In genomic region chr13:52414963-52415362, GRCh38 we compare ENCODE assay signal across 15 cellular contexts. TPM values are rescaled to one million over a fixed set of nuclear protein-coding genes. Genes with fewer than 3 reads are reported as not detected.
DNase-seq lines count a peak whose midpoint lies in the region; ATAC-seq and TF ChIP-seq lines count a peak whose summit lies in the region.
"Had no signal": no experiment of that assay in that cellular context is flagged by ENCODE, and none has a peak within 500 bp of the region (broad histone marks: within the 10 kb centered on the region; RNA-seq: fewer than 3 reads in every experiment).

No MANE protein-coding gene starts in this region.

- no peaks in the 10 kb centered on the region for H3K27me3 ChIP-seq in tibial artery
- H3K27me3 ChIP-seq in lower lobe of right lung (ENCODE audit: low read depth) = no peaks in the 10 kb centered on the region

- POLR2A ChIA-PET in AG04449 (lab: Yijun Ruan, JAX) = no interaction called here
- POLR2A ChIA-PET in activated CD4-positive, alpha-beta memory T cell treated with anti-CD3 and anti-CD28 coated beads, Interleukin-2, amount 10 ng/mL, durations not matched to agents 7 days and 5 days (lab: Charles Lee) = no interaction called here

- intact Hi-C loops in tibial artery (cut with DNase I; ENCODE audit: low total_unique reads) = no loop called here
- intact Hi-C loops in lower lobe of right lung (cut with DNase I) = no loop called here

- TF ChIP-seq CTCF in AG04449 (IDR thresholded peaks at IDR 0.05; ENCODE audit: insufficient read depth, low read length, missing control alignments) = no peak
- no peak for TF ChIP-seq CTCF in choroid plexus epithelial cell (conservative IDR thresholded peaks at IDR 0.05; ENCODE audit: low read depth, low read length)
- TF ChIP-seq CTCF in tibial artery (IDR thresholded peaks at IDR 0.05) = no peak
- no peak for TF ChIP-seq CTCF in lower lobe of right lung (IDR thresholded peaks at IDR 0.05)

- H3K36me3 Mint-ChIP-seq in activated CD4-positive, alpha-beta memory T cell treated with anti-CD3 and anti-CD28 coated beads, Interleukin-2, amount 10 ng/mL, durations not matched to agents 7 days and 5 days (ENCODE audit: low read depth) = peaks cover 51% of the 10 kb centered on the region

- DNase-seq in AG04449 (ENCODE audit: low read depth, low spot score) = peak; percentile 23
- DNase-seq in HS-5 (ENCODE audit: low read depth) = peak; percentile 43
- DNase-seq in choroid plexus epithelial cell (ENCODE audit: low read depth) = peak; percentile 79
- peak; percentile 66 for DNase-seq in kidney tubule cell (ENCODE audit: low spot score)
- DNase-seq in COR-L47 (lab: John Stamatoyannopoulos, UW) = no peak
- DNase-seq in activated CD4-positive, alpha-beta memory T cell treated with anti-CD3 and anti-CD28 coated beads, Interleukin-2, amount 10 ng/mL, durations not matched to agents 7 days and 5 days = no peak
- DNase-seq in tibial artery = no peak
- no peak for DNase-seq in lower lobe of right lung
- DNase-seq: amniotic stem cell; effector CD8-positive, alpha-beta T cell; GOT3; NCI-H345; posterior cingulate gyrus had no signal

- H3K9me3 Mint-ChIP-seq in activated CD4-positive, alpha-beta memory T cell treated with anti-CD3 and anti-CD28 coated beads, Interleukin-2, amount 10 ng/mL, durations not matched to agents 7 days and 5 days = no peaks in the 10 kb centered on the region
- H3K9me3 Mint-ChIP-seq: CD14-positive monocyte, WTC11 had no signal

- H3K36me3 ChIP-seq in tibial artery (peaks cover 43 to 83% (median 68%) of the 10 kb centered on the region in 3 donors), lower lobe of right lung (peaks cover 89% of the 10 kb centered on the region)

- no peak overlapping the region for H3K4me3 ChIP-seq in AG04449 (ENCODE audit: low read depth, low read length)
- H3K4me3 ChIP-seq in choroid plexus epithelial cell (ENCODE audit: low read depth, low read length) = no peak overlapping the region
- no peak overlapping the region for H3K4me3 ChIP-seq in tibial artery
- no peak overlapping the region for H3K4me3 ChIP-seq in lower lobe of right lung

- no peak overlapping the region for H3K27ac Mint-ChIP-seq in activated CD4-positive, alpha-beta memory T cell treated with anti-CD3 and anti-CD28 coated beads, Interleukin-2, amount 10 ng/mL, durations not matched to agents 7 days and 5 days
- H3K27ac Mint-ChIP-seq: WTC11 had no signal

- no peak for ATAC-seq in lower lobe of right lung
- ATAC-seq: WTC11 had no signal

- H3K4me1 ChIP-seq in tibial artery (peaks cover 0 to 3% (median 0%) of the 10 kb centered on the region in 4 donors), lower lobe of right lung (no peaks in the 10 kb centered on the region)

- CTCF ChIA-PET in AG04449 (lab: Yijun Ruan, JAX) = interaction anchor here (1.0 to 1.7 kb wide), 2 partner anchors 21 to 72 kb away, joined by 3 to 5 read pairs; no protein-coding TSS in a partner anchor
- CTCF ChIA-PET in activated CD4-positive, alpha-beta memory T cell treated with anti-CD3 and anti-CD28 coated beads, Interleukin-2, amount 10 ng/mL, durations not matched to agents 7 days and 5 days (lab: Charles Lee) = no interaction called here

- H3K4me3 Mint-ChIP-seq in activated CD4-positive, alpha-beta memory T cell treated with anti-CD3 and anti-CD28 coated beads, Interleukin-2, amount 10 ng/mL, durations not matched to agents 7 days and 5 days = no peak overlapping the region
- H3K4me3 Mint-ChIP-seq: CD14-positive monocyte, WTC11 had no signal

- H3K9me3 ChIP-seq in tibial artery (no peaks in the 10 kb centered on the region), lower lobe of right lung (no peaks in the 10 kb centered on the region)

- H3K27me3 Mint-ChIP-seq in activated CD4-positive, alpha-beta memory T cell treated with anti-CD3 and anti-CD28 coated beads, Interleukin-2, amount 10 ng/mL, durations not matched to agents 7 days and 5 days = no peaks in the 10 kb centered on the region

- H3K27ac ChIP-seq in tibial artery (no peak overlapping the region), lower lobe of right lung (no peak overlapping the region)

- H3K4me1 Mint-ChIP-seq in activated CD4-positive, alpha-beta memory T cell treated with anti-CD3 and anti-CD28 coated beads, Interleukin-2, amount 10 ng/mL, durations not matched to agents 7 days and 5 days = peaks cover 4% of the 10 kb centered on the region
- H3K4me1 Mint-ChIP-seq: WTC11 had no signal

RNA-seq across cellular contexts. Expression of gene THSD1, which starts 9.0 kb away (rescaled TPM):
- under 1 TPM; 0.23 to 0.28 TPM for total RNA-seq in activated CD4-positive, alpha-beta memory T cell treated with anti-CD3 and anti-CD28 coated beads, Interleukin-2, amount 10 ng/mL, durations not matched to agents 7 days and 5 days
- 14.9 TPM for total RNA-seq in lower lobe of right lung

RNA-seq across cellular contexts. Expression of gene VPS36, which starts 35.5 kb away (rescaled TPM):
- total RNA-seq in activated CD4-positive, alpha-beta memory T cell treated with anti-CD3 and anti-CD28 coated beads, Interleukin-2, amount 10 ng/mL, durations not matched to agents 7 days and 5 days = 10 to 100 TPM; 41.8 to 43.4 TPM
- total RNA-seq in lower lobe of right lung = 45.0 TPM

RNA-seq across cellular contexts. Expression of gene CKAP2, which starts 40.3 kb away (rescaled TPM):
- total RNA-seq in activated CD4-positive, alpha-beta memory T cell treated with anti-CD3 and anti-CD28 coated beads, Interleukin-2, amount 10 ng/mL, durations not matched to agents 7 days and 5 days = 10 to 100 TPM; 81.8 to 83.7 TPM
- 10.4 TPM for total RNA-seq in lower lobe of right lung

Comparison
In these comparisons a context has a peak if more than half of its experiments do, and no peak if none do; other contexts are left out.
1. DNase-seq: peak in AG04449 (single experiment), HS-5 (single experiment), choroid plexus epithelial cell (single experiment) and kidney tubule cell (single experiment); none in COR-L47 (single experiment), activated CD4-positive, alpha-beta memory T cell treated with anti-CD3 and anti-CD28 coated beads, Interleukin-2, amount 10 ng/mL, durations not matched to agents 7 days and 5 days (single experiment), tibial artery (0 of 2) and lower lobe of right lung (single experiment).
2. RNA of gene THSD1, which starts 9.0 kb away (total RNA-seq): 14.9 TPM in lower lobe of right lung (single experiment); 0.23 to 0.28 TPM in activated CD4-positive, alpha-beta memory T cell treated with anti-CD3 and anti-CD28 coated beads, Interleukin-2, amount 10 ng/mL, durations not matched to agents 7 days and 5 days; every median in the first group is over 10 times any median in the second.